ENCODE assay signal across 8 cellular contexts in genomic region chr2:11248-11941, GRCh38. TPM values are rescaled to one million over a fixed set of nuclear protein-coding genes. Genes with fewer than 3 reads are reported as not detected.
DNase-seq lines count a peak whose midpoint lies in the region; ATAC-seq and TF ChIP-seq lines count a peak whose summit lies in the region.

No MANE protein-coding gene starts in this region.

- no peak overlapping the region for H3K4me2 ChIP-seq in neural cell (ENCODE audit: low read length)

- H3K27me3 Mint-ChIP-seq in activated CD4-positive, alpha-beta memory T cell treated with anti-CD3 and anti-CD28 coated beads for 36 hours, result peaks cover 4% of the 10 kb centered on the region
- peaks cover 16 to 23% of the 10 kb centered on the region in 2 donors for H3K27me3 Mint-ChIP-seq in effector memory CD8-positive, alpha-beta T cell

- no peak for TF ChIP-seq RAD21 in neural cell (conservative IDR thresholded peaks at IDR 0.05)

- no peak overlapping the region for H3K27ac Mint-ChIP-seq in activated CD4-positive, alpha-beta memory T cell treated with anti-CD3 and anti-CD28 coated beads for 36 hours
- H3K27ac Mint-ChIP-seq in effector memory CD8-positive, alpha-beta T cell, result no peak overlapping the region

- H3K9me3 Mint-ChIP-seq in activated CD4-positive, alpha-beta memory T cell treated with anti-CD3 and anti-CD28 coated beads for 36 hours, result no peaks in the 10 kb centered on the region
- H3K9me3 Mint-ChIP-seq in effector memory CD8-positive, alpha-beta T cell, result no peaks in the 10 kb centered on the region

- no peaks in the 10 kb centered on the region for H3K79me2 ChIP-seq in neural cell (replicated peaks; ENCODE audit: insufficient read depth, low read length)

- H3K27me3 ChIP-seq in BJ (ENCODE audit: control insufficient read depth, insufficient read depth, low read length), result no peaks in the 10 kb centered on the region
- no peaks in the 10 kb centered on the region for H3K27me3 ChIP-seq in neural cell (ENCODE audit: insufficient read depth, low read depth, low read length)
- H3K27me3 ChIP-seq in tibial artery, result no peaks in the 10 kb centered on the region

- H2AFZ ChIP-seq in neural cell (ENCODE audit: low read depth, low read length), result no peak overlapping the region

- POLR2A ChIA-PET in BJ (lab: Charles Lee), result no interaction called here
- POLR2A ChIA-PET in activated CD4-positive, alpha-beta memory T cell treated with anti-CD3 and anti-CD28 coated beads for 36 hours (lab: Charles Lee), result no interaction called here

- H3K9me3 ChIP-seq in neural cell (ENCODE audit: low read length) (no peaks in the 10 kb centered on the region), tibial artery (peaks cover 0 to 3% (median 0%) of the 10 kb centered on the region in 3 donors)

- CTCF ChIA-PET in BJ (lab: Yijun Ruan, JAX), result no interaction called here
- CTCF ChIA-PET in activated CD4-positive, alpha-beta memory T cell treated with anti-CD3 and anti-CD28 coated beads for 36 hours (lab: Charles Lee), result interaction anchor here (0.5 to 1.5 kb wide), 15 partner anchors 9 to 278 kb away, joined by 3 to 7 read pairs (median 4); no protein-coding TSS in a partner anchor

- no peaks in the 10 kb centered on the region for H4K20me1 ChIP-seq in neural cell (ENCODE audit: insufficient read depth)

- intact Hi-C loops in activated CD4-positive, alpha-beta memory T cell treated with anti-CD3 and anti-CD28 coated beads for 36 hours (cut with micrococcal nuclease), result no loop called here
- intact Hi-C loops in tibial artery (cut with DNase I; ENCODE audit: low total_unique reads), result no loop called here

- no peak overlapping the region for H3K27ac ChIP-seq in neural cell (ENCODE audit: low read length)
- H3K27ac ChIP-seq in tibial artery, result no peak overlapping the region

- no peaks in the 10 kb centered on the region for H3K4me1 Mint-ChIP-seq in activated CD4-positive, alpha-beta memory T cell treated with anti-CD3 and anti-CD28 coated beads for 36 hours (ENCODE audit: low read depth)
- peaks cover 0 to 4% of the 10 kb centered on the region in 2 donors for H3K4me1 Mint-ChIP-seq in effector memory CD8-positive, alpha-beta T cell (ENCODE audit: low read depth in 2 of 2)

- no peaks in the 10 kb centered on the region for H3K9me2 ChIP-seq in neural cell (ENCODE audit: insufficient read depth, low read length)

- TF ChIP-seq EP300 in neural cell (conservative IDR thresholded peaks at IDR 0.05; ENCODE audit: poor library complexity, severe bottlenecking), result no peak

- H3K4me3 Mint-ChIP-seq in activated CD4-positive, alpha-beta memory T cell treated with anti-CD3 and anti-CD28 coated beads for 36 hours, result no peak overlapping the region
- no peak overlapping the region for H3K4me3 Mint-ChIP-seq in effector memory CD8-positive, alpha-beta T cell

- H3K36me3 ChIP-seq in BJ (ENCODE audit: control insufficient read depth, insufficient read depth, low read length) (no peaks in the 10 kb centered on the region), neural cell (ENCODE audit: insufficient read depth, low read length) (no peaks in the 10 kb centered on the region), tibial artery (no peaks in the 10 kb centered on the region)

- DNase-seq in BJ (ENCODE audit: low read depth) (no peak), LHCN-M2 (ENCODE audit: low read depth) (peak; percentile 6), tibial artery (peak; percentile 41 to 73), DMS79 (lab: John Stamatoyannopoulos, UW) (no peak)
- DNase-seq in activated CD4-positive, alpha-beta memory T cell treated with anti-CD3 and anti-CD28 coated beads for 36 hours, result peak; percentile 84
- DNase-seq in effector memory CD8-positive, alpha-beta T cell, result peak; percentile 55 to 60 (median 57)

- TF ChIP-seq CTCF in BJ (IDR thresholded peaks at IDR 0.05; ENCODE audit: insufficient read depth, low read depth, low read length), result peak; percentile 44
- TF ChIP-seq CTCF in neural cell (IDR thresholded peaks at IDR 0.05; ENCODE audit: poor library complexity, severe bottlenecking), result peak; percentile 26
- TF ChIP-seq CTCF in tibial artery (IDR thresholded peaks at IDR 0.05), result peak; percentile 41 to 52

- no peaks in the 10 kb centered on the region for H3K4me1 ChIP-seq in tibial artery

- no peaks in the 10 kb centered on the region for H3K36me3 Mint-ChIP-seq in activated CD4-positive, alpha-beta memory T cell treated with anti-CD3 and anti-CD28 coated beads for 36 hours
- H3K36me3 Mint-ChIP-seq in effector memory CD8-positive, alpha-beta T cell (ENCODE audit: insufficient read depth), result peaks cover 16% of the 10 kb centered on the region

- no peaks in the 10 kb centered on the region for H3F3A ChIP-seq in neural cell (ENCODE audit: insufficient read depth, low read length, poor library complexity, severe bottlenecking)

- no peak overlapping the region for H3K9ac ChIP-seq in neural cell (ENCODE audit: low read length)

- H3K4me3 ChIP-seq in BJ (ENCODE audit: low read depth, low read length), result no peak overlapping the region
- no peak overlapping the region for H3K4me3 ChIP-seq in neural cell (ENCODE audit: low read length)
- H3K4me3 ChIP-seq in tibial artery, result no peak overlapping the region

- peak; percentile 79 for ATAC-seq in effector memory CD8-positive, alpha-beta T cell (replicated peaks)
- no peak for ATAC-seq in GM19035 (IDR thresholded peaks at IDR 0.05; ENCODE audit: unreplicated experiment)

TF ChIP-seq in neural cell, 6 proteins besides CTCF, POLR2A, EP300 and RAD21:
- TF ChIP-seq TAF1 (IDR thresholded peaks at IDR 0.05; ENCODE audit: low read depth), result no peak
- no peak for TF ChIP-seq EZH2 (IDR thresholded peaks at IDR 0.05; ENCODE audit: borderline replicate concordance, insufficient read depth, low read length, poor library complexity, severe bottlenecking)
- TF ChIP-seq POLR2AphosphoS5 (IDR thresholded peaks at IDR 0.05), result no peak
- no peak for TF ChIP-seq REST (IDR thresholded peaks at IDR 0.05; ENCODE audit: borderline replicate concordance)
- no peak for TF ChIP-seq SMC3 (conservative IDR thresholded peaks at IDR 0.05; ENCODE audit: poor library complexity)
- TF ChIP-seq MXI1 (conservative IDR thresholded peaks at IDR 0.05; ENCODE audit: poor library complexity, severe bottlenecking), result no peak
TF ChIP-seq in neural cell: peak in this region for 0.

RNA-seq across cellular contexts. Expression of gene FAM110C, which starts 34.9 kb away (rescaled TPM):
- polyA plus RNA-seq in BJ (2011; rRNA removed) (not detected in 2 replicates), neural cell (0.10 and 0.21 TPM in 2 replicates)
- polyA minus RNA-seq in BJ (2011; rRNA and poly(A)+ RNA removed), result not detected in 2 replicates
- total RNA-seq in LHCN-M2 (2014; rRNA removed), result not detected in 2 replicates
- polyA plus RNA-seq in LHCN-M2 (2012), result not detected
- total RNA-seq in activated CD4-positive, alpha-beta memory T cell treated with anti-CD3 and anti-CD28 coated beads for 36 hours, result 1 to 10 TPM; 3.1 to 3.6 TPM
- not detected in 2 replicates for polyA minus RNA-seq in neural cell

Comparison
In these comparisons a context has a peak if more than half of its experiments do, and no peak if none do; other contexts are left out.
1. DNase-seq: peak in LHCN-M2 (single experiment), activated CD4-positive, alpha-beta memory T cell treated with anti-CD3 and anti-CD28 coated beads for 36 hours (single experiment), effector memory CD8-positive, alpha-beta T cell (3 of 3) and tibial artery (2 of 2); none in BJ (single experiment) and DMS79 (single experiment).
2. Peak in every context shown above with its lines, with median percentiles within 50 percentile points of each other: CTCF ChIP-seq.